ENCODE assay signal across 17 cellular contexts in genomic region chr4:89658701-89659024, GRCh38.
A peak's percentile ranks its signal among the peaks of the same experiment; 100 is the strongest.
DNase-seq lines count a peak whose midpoint lies in the region; ATAC-seq and TF ChIP-seq lines count a peak whose summit lies in the region.
"Had no signal": no experiment of that assay in that cellular context is flagged by ENCODE, and none has a peak within 500 bp of the region (broad histone marks: within the 10 kb centered on the region; RNA-seq: fewer than 3 reads in every experiment).

No MANE protein-coding gene starts in this region.

- H3K79me2 ChIP-seq in DND-41 (ENCODE audit: insufficient read depth, low read length): no peaks in the 10 kb centered on the region

- no peak overlapping the region for H3K4me3 ChIP-seq in DND-41 (ENCODE audit: low read depth in 1 of 2, low read length in 2 of 2)
- no peak overlapping the region for H3K4me3 ChIP-seq in SJCRH30
- no peak overlapping the region for H3K4me3 ChIP-seq in foreskin fibroblast (ENCODE audit: low read depth in 1 of 2, low read length in 2 of 2)
- H3K4me3 ChIP-seq: heart left ventricle had no signal

- DNase-seq in DND-41: no peak
- DNase-seq in SJCRH30: no peak
- DNase-seq in NCI-H1694 treated with DMSO at 0.1 percent for 48 hours (lab: John Stamatoyannopoulos, UW): no peak
- no peak for DNase-seq in KG1 (lab: John Stamatoyannopoulos, UW)
- DNase-seq in foreskin fibroblast: no peak
- DNase-seq: activated CD4-positive, alpha-beta T cell treated with anti-CD3 and anti-CD28 coated beads, Interleukin-2, amount 50 U/mL, for 1 hour; activated effector memory CD4-positive, alpha-beta T cell treated with anti-CD3 and anti-CD28 coated beads, Interleukin-2, amount 50 U/mL, for 16 hours; brain microvascular endothelial cell; Calu3; heart left ventricle; left ventricle myocardium superior; NCI-H1105; stimulated activated CD4-positive, alpha-beta T cell treated with anti-CD3 and anti-CD28 coated beads, Interleukin-1b, Interleukin-23, amount 100 ng/mL, for 48 hours; stimulated activated naive CD8-positive, alpha-beta T cell treated with anti-CD3 and anti-CD28 coated beads, Interleukin-15, amount 100 ng/mL, for 72 hours had no signal

- H3K9me3 ChIP-seq in DND-41 (ENCODE audit: insufficient read depth, low read length, severe bottlenecking) (no peaks in the 10 kb centered on the region), SJCRH30 (replicated peaks) (no peaks in the 10 kb centered on the region)
- H3K9me3 ChIP-seq: heart left ventricle had no signal

- peak overlapping the region; percentile 30; the same call in 1 of the 2 replicates for H2AFZ ChIP-seq in DND-41 (ENCODE audit: low read depth, low read length)

- H3K9ac ChIP-seq in DND-41 (ENCODE audit: low read depth, low read length): no peak overlapping the region

- no peaks in the 10 kb centered on the region; the same call in 1 of the 2 replicates for H3K4me1 ChIP-seq in DND-41 (ENCODE audit: insufficient read depth, low read length)
- peaks cover 21% of the 10 kb centered on the region for H3K4me1 ChIP-seq in SJCRH30

- H3K4me2 ChIP-seq in DND-41 (ENCODE audit: insufficient read depth, low read length): no peak overlapping the region

- H3K27me3 ChIP-seq in DND-41 (ENCODE audit: insufficient read depth, low read length, poor library complexity) (no peaks in the 10 kb centered on the region), SJCRH30 (no peaks in the 10 kb centered on the region)
- H3K27me3 ChIP-seq: brain microvascular endothelial cell, heart left ventricle had no signal

- ATAC-seq in DND-41 (ENCODE audit: insufficient read depth, low read depth) (no peak), GM19438 (IDR thresholded peaks at IDR 0.05; ENCODE audit: low read depth, unreplicated experiment) (peak; percentile 70), HG02798 (IDR thresholded peaks at IDR 0.05; ENCODE audit: poor library complexity, unreplicated experiment) (peak; percentile 75), HG03469 (IDR thresholded peaks at IDR 0.05; ENCODE audit: unreplicated experiment) (peak; percentile 90)
- ATAC-seq: heart left ventricle; left ventricle myocardium superior; stimulated activated naive CD8-positive, alpha-beta T cell treated with anti-CD3 and anti-CD28 coated beads, Interleukin-15, amount 100 ng/mL, for 72 hours had no signal

- H3K36me3 ChIP-seq in DND-41 (ENCODE audit: insufficient read depth, low read length) (no peaks in the 10 kb centered on the region), SJCRH30 (no peaks in the 10 kb centered on the region)
- H3K36me3 ChIP-seq: brain microvascular endothelial cell, heart left ventricle had no signal

- TF ChIP-seq CTCF in DND-41 (IDR thresholded peaks at IDR 0.05; ENCODE audit: borderline replicate concordance, extremely low read depth, low read length, poor library complexity, severe bottlenecking) (no peak), foreskin fibroblast (IDR thresholded peaks at IDR 0.05; ENCODE audit: low read depth, low read length) (no peak)

- no peaks in the 10 kb centered on the region for H4K20me1 ChIP-seq in DND-41 (ENCODE audit: insufficient read depth, low read length)

- H3K27ac ChIP-seq in DND-41 (ENCODE audit: low read length) (no peak overlapping the region), SJCRH30 (no peak overlapping the region)
- H3K27ac ChIP-seq: brain microvascular endothelial cell, heart left ventricle had no signal
